21 cellular contexts compared by ENCODE assay signal in genomic region chr9:133028221-133028620, GRCh38. TPM values are rescaled to one million over a fixed set of nuclear protein-coding genes. Genes with fewer than 3 reads are reported as not detected.
DNase-seq lines count a peak whose midpoint lies in the region; ATAC-seq and TF ChIP-seq lines count a peak whose summit lies in the region.
"Had no signal": no experiment of that assay in that cellular context is flagged by ENCODE, and none has a peak within 500 bp of the region (broad histone marks: within the 10 kb centered on the region; RNA-seq: fewer than 3 reads in every experiment).

No MANE protein-coding gene starts in this region.

- TF ChIP-seq CTCF in GM23338 (conservative IDR thresholded peaks at IDR 0.05; ENCODE audit: low read depth in 2 of 2) = no peak

- 0 out of 2 replicates have a peak, but pooled peaks cover 3% of the 10 kb centered on the region for H3K9me2 ChIP-seq in GM23338 (ENCODE audit: insufficient read depth)

- POLR2A ChIA-PET in naive thymus-derived CD8-positive, alpha-beta T cell (lab: Charles Lee) = no interaction called here

- intact Hi-C loops in activated CD4-positive, alpha-beta T cell treated with anti-CD3 and anti-CD28 coated beads, Interleukin-2, amount 10 ng/mL, durations not matched to agents 24 days and 14 days (cut with micrococcal nuclease) = loop anchor here (10.0 kb wide), 1 partner anchor 327 kb away; the partner anchor contains the start of genes SURF1 and SURF2

- H3K4me2 ChIP-seq in GM23338 = no peak overlapping the region

- H3K4me3 Mint-ChIP-seq in activated CD4-positive, alpha-beta T cell treated with anti-CD3 and anti-CD28 coated beads, Interleukin-2, amount 10 ng/mL, durations not matched to agents 24 days and 14 days = peak overlapping the region; percentile 91
- H3K4me3 Mint-ChIP-seq in GM23338 = 0 out of 3 replicates have a peak overlapping the region, but pooled peaks have one; percentile 7
- H3K4me3 Mint-ChIP-seq in activated naive CD8-positive, alpha-beta T cell = peak overlapping the region; percentile 97
- H3K4me3 Mint-ChIP-seq in naive thymus-derived CD8-positive, alpha-beta T cell = peak overlapping the region; percentile 19 to 100 (median 99)

- H2AFZ ChIP-seq in GM23338 = no peak overlapping the region

- H3K36me3 Mint-ChIP-seq in activated CD4-positive, alpha-beta T cell treated with anti-CD3 and anti-CD28 coated beads, Interleukin-2, amount 10 ng/mL, durations not matched to agents 24 days and 14 days (ENCODE audit: low read depth) = peaks cover 8% of the 10 kb centered on the region
- H3K36me3 Mint-ChIP-seq in GM23338 (ENCODE audit: low read depth) = peaks cover 20% of the 10 kb centered on the region
- no peaks in the 10 kb centered on the region for H3K36me3 Mint-ChIP-seq in activated naive CD8-positive, alpha-beta T cell
- H3K36me3 Mint-ChIP-seq in naive thymus-derived CD8-positive, alpha-beta T cell = no peaks in the 10 kb centered on the region

- H3K79me2 ChIP-seq in GM23338 (replicated peaks; ENCODE audit: insufficient read depth) = peaks cover 30% of the 10 kb centered on the region

- no peak overlapping the region for H3K4me3 ChIP-seq in GM23338
- H3K4me3 ChIP-seq: A549, cardiac muscle cell, right atrium auricular region, SJCRH30, uterus had no signal

- H3K27ac Mint-ChIP-seq in activated CD4-positive, alpha-beta T cell treated with anti-CD3 and anti-CD28 coated beads, Interleukin-2, amount 10 ng/mL, durations not matched to agents 24 days and 14 days = no peak overlapping the region
- no peak overlapping the region for H3K27ac Mint-ChIP-seq in GM23338
- H3K27ac Mint-ChIP-seq in activated naive CD8-positive, alpha-beta T cell = peak overlapping the region; percentile 47
- peak overlapping the region in 6 of 10 donors; percentile 5 to 98 (median 52) for H3K27ac Mint-ChIP-seq in naive thymus-derived CD8-positive, alpha-beta T cell

- no peaks in the 10 kb centered on the region for H3K27me3 Mint-ChIP-seq in activated CD4-positive, alpha-beta T cell treated with anti-CD3 and anti-CD28 coated beads, Interleukin-2, amount 10 ng/mL, durations not matched to agents 24 days and 14 days
- peaks cover 10% of the 10 kb centered on the region for H3K27me3 Mint-ChIP-seq in GM23338 (ENCODE audit: insufficient read depth, low read depth, poor library complexity)
- no peaks in the 10 kb centered on the region for H3K27me3 Mint-ChIP-seq in activated naive CD8-positive, alpha-beta T cell
- H3K27me3 Mint-ChIP-seq in naive thymus-derived CD8-positive, alpha-beta T cell = no peaks in the 10 kb centered on the region

- H3K4me1 ChIP-seq in GM23338 (ENCODE audit: insufficient read depth) = peaks cover 9% of the 10 kb centered on the region; the same call in 1 of the 2 replicates
- H3K4me1 ChIP-seq: SJCRH30 had no signal

- H3K36me3 ChIP-seq in GM23338 (ENCODE audit: insufficient read depth) = no peaks in the 10 kb centered on the region
- H3K36me3 ChIP-seq: cardiac muscle cell, right atrium auricular region, uterus had no signal

- no peak overlapping the region for H3K27ac ChIP-seq in GM23338 (ENCODE audit: low read depth)
- H3K27ac ChIP-seq: A549, C4-2B, cardiac muscle cell, HL-60, right atrium auricular region, SJCRH30, uterus had no signal

- no peak for DNase-seq in activated CD4-positive, alpha-beta T cell treated with anti-CD3 and anti-CD28 coated beads, Interleukin-2, amount 10 ng/mL, durations not matched to agents 24 days and 14 days
- DNase-seq in activated CD4-positive, alpha-beta T cell treated with anti-CD3 and anti-CD28 coated beads, Interleukin-2, amount 50 U/mL, for 48 hours = no peak
- DNase-seq in GM23338 (ENCODE audit: low spot score) (no peak), NCI-H1092 (lab: John Stamatoyannopoulos, UW) (no peak), iPS-NIHi11 (ENCODE audit: low spot score) (no peak), NCI-H1436 treated with DMSO at 0.1 percent for 48 hours (lab: John Stamatoyannopoulos, UW) (no peak)
- no peak for DNase-seq in naive thymus-derived CD8-positive, alpha-beta T cell
- DNase-seq: DMS79; effector CD8-positive, alpha-beta T cell; mesendoderm; NCI-H69; SJCRH30; uterus had no signal

- peaks cover 31% of the 10 kb centered on the region for H3K4me1 Mint-ChIP-seq in activated CD4-positive, alpha-beta T cell treated with anti-CD3 and anti-CD28 coated beads, Interleukin-2, amount 10 ng/mL, durations not matched to agents 24 days and 14 days
- peaks cover 18% of the 10 kb centered on the region for H3K4me1 Mint-ChIP-seq in GM23338
- H3K4me1 Mint-ChIP-seq in activated naive CD8-positive, alpha-beta T cell (ENCODE audit: low read depth) = peaks cover 35% of the 10 kb centered on the region
- H3K4me1 Mint-ChIP-seq in naive thymus-derived CD8-positive, alpha-beta T cell = peaks cover 16 to 56% (median 46%) of the 10 kb centered on the region in 4 donors

- H4K20me1 ChIP-seq in GM23338 (replicated peaks; ENCODE audit: insufficient read depth) = peaks cover 16% of the 10 kb centered on the region; the same call in 1 of the 2 replicates

- no peak for ATAC-seq in GM23338
- ATAC-seq in naive thymus-derived CD8-positive, alpha-beta T cell = no peak
- ATAC-seq: A549 had no signal

- no peaks in the 10 kb centered on the region for H3F3A ChIP-seq in GM23338 (replicated peaks; ENCODE audit: low read depth)

- H3K27me3 ChIP-seq in GM23338 (ENCODE audit: insufficient read depth) = no peaks in the 10 kb centered on the region
- H3K27me3 ChIP-seq: cardiac muscle cell, right atrium auricular region, SJCRH30, uterus had no signal

- H3K9me3 Mint-ChIP-seq in activated CD4-positive, alpha-beta T cell treated with anti-CD3 and anti-CD28 coated beads, Interleukin-2, amount 10 ng/mL, durations not matched to agents 24 days and 14 days = no peaks in the 10 kb centered on the region
- peaks cover 20% of the 10 kb centered on the region; the same call in 2 of the 3 replicates for H3K9me3 Mint-ChIP-seq in GM23338
- H3K9me3 Mint-ChIP-seq in activated naive CD8-positive, alpha-beta T cell (ENCODE audit: low read depth) = no peaks in the 10 kb centered on the region
- H3K9me3 Mint-ChIP-seq in naive thymus-derived CD8-positive, alpha-beta T cell = peaks cover 0 to 2% (median 0%) of the 10 kb centered on the region in 9 donors

TF ChIP-seq in GM23338, 12 proteins besides CTCF, POLR2A, EP300 and RAD21 (continues in another document):
- TF ChIP-seq POLR2AphosphoS5 (IDR thresholded peaks at IDR 0.05; ENCODE audit: low read depth) = no peak
- no peak for TF ChIP-seq EZH2 (IDR thresholded peaks at IDR 0.05; ENCODE audit: low read depth, unreplicated experiment)
- TF ChIP-seq EZH2phosphoT487 (IDR thresholded peaks at IDR 0.05; ENCODE audit: unreplicated experiment) = no peak
- TF ChIP-seq REST (IDR thresholded peaks at IDR 0.05; ENCODE audit: unreplicated experiment) = no peak
- TF ChIP-seq STAT1 (IDR thresholded peaks at IDR 0.05; ENCODE audit: unreplicated experiment) = no peak
- no peak for TF ChIP-seq CREB1 (CRISPR knock-in tag; IDR thresholded peaks at IDR 0.05; ENCODE audit: low read depth)

RNA-seq across cellular contexts. Expression of gene GTF3C5, which starts 2.6 kb away (rescaled TPM):
- 85.4 and 92.3 TPM in 2 replicates for total RNA-seq in activated CD4-positive, alpha-beta T cell treated with anti-CD3 and anti-CD28 coated beads, Interleukin-2, amount 10 ng/mL, durations not matched to agents 24 days and 14 days
- total RNA-seq in GM23338 (2014; rRNA removed; shearing (Covaris generic)) = 78.8 and 81.1 TPM in 2 replicates
- 41.2 and 46.0 TPM in 2 replicates for polyA plus RNA-seq in GM23338 (2016; fragmentation: Nextera tagmentation; extraction: Ambion mirVana)
- 10 to 100 TPM; 78.7 to 81.2 TPM for total RNA-seq in naive thymus-derived CD8-positive, alpha-beta T cell
- 10 to 100 TPM; 33.7 to 40.1 (median 37.8) TPM for polyA plus RNA-seq in naive thymus-derived CD8-positive, alpha-beta T cell

RNA-seq across cellular contexts. Expression of gene CEL, which starts 33.6 kb away (rescaled TPM):
- 1.8 and 2.0 TPM in 2 replicates for total RNA-seq in activated CD4-positive, alpha-beta T cell treated with anti-CD3 and anti-CD28 coated beads, Interleukin-2, amount 10 ng/mL, durations not matched to agents 24 days and 14 days
- 1.0 and 2.3 TPM in 2 replicates for total RNA-seq in GM23338 (2014; rRNA removed; shearing (Covaris generic))
- 0.26 and 0.27 TPM in 2 replicates for polyA plus RNA-seq in GM23338 (2016; fragmentation: Nextera tagmentation; extraction: Ambion mirVana)
- total RNA-seq in naive thymus-derived CD8-positive, alpha-beta T cell = 1 to 10 TPM; 1.3 to 1.6 TPM
- not detected for polyA plus RNA-seq in naive thymus-derived CD8-positive, alpha-beta T cell

RNA-seq across cellular contexts. Expression of gene GFI1B, which starts 49.7 kb away (rescaled TPM):
- not detected in 2 replicates for total RNA-seq in activated CD4-positive, alpha-beta T cell treated with anti-CD3 and anti-CD28 coated beads, Interleukin-2, amount 10 ng/mL, durations not matched to agents 24 days and 14 days
- total RNA-seq in GM23338 (2014; rRNA removed; shearing (Covaris generic)) = 0.38 and 1.0 TPM in 2 replicates
- polyA plus RNA-seq in GM23338 (2016; fragmentation: Nextera tagmentation; extraction: Ambion mirVana) = 0.28 TPM in 1 of 2 replicates, not detected in the other
- total RNA-seq in naive thymus-derived CD8-positive, alpha-beta T cell = under 1 TPM in 1 of 2 experiments, not detected in 1; 0.39 TPM
- polyA plus RNA-seq in naive thymus-derived CD8-positive, alpha-beta T cell = under 1 TPM in 1 of 3 donors, not detected in 2; 0.16 TPM
- total RNA-seq: activated CD8-positive, alpha-beta memory T cell treated with anti-CD3 and anti-CD28 coated beads for 36 hours; kidney epithelial cell had no signal
- polyA plus RNA-seq: cardiac muscle cell had no signal

Comparison
In these comparisons a context has a peak if more than half of its experiments do, and no peak if none do; other contexts are left out.
1. H3K27ac Mint-ChIP-seq: peak in activated naive CD8-positive, alpha-beta T cell (single experiment) and naive thymus-derived CD8-positive, alpha-beta T cell (6 of 10); none in activated CD4-positive, alpha-beta T cell treated with anti-CD3 and anti-CD28 coated beads, Interleukin-2, amount 10 ng/mL, durations not matched to agents 24 days and 14 days (single experiment) and GM23338 (single experiment).
2. H3K4me3 Mint-ChIP-seq: peak in every context shown above with its lines; median percentile 99 in naive thymus-derived CD8-positive, alpha-beta T cell; 97 in activated naive CD8-positive, alpha-beta T cell; 91 in activated CD4-positive, alpha-beta T cell treated with anti-CD3 and anti-CD28 coated beads, Interleukin-2, amount 10 ng/mL, durations not matched to agents 24 days and 14 days; 7 in GM23338.